In genomic region chr2:64434039-64434657, GRCh38 we compare ENCODE assay signal across 27 cellular contexts.
"Had no signal": no experiment of that assay in that cellular context is flagged by ENCODE, and none has a peak within 500 bp of the region (broad histone marks: within the 10 kb centered on the region; RNA-seq: fewer than 3 reads in every experiment).

No MANE protein-coding gene starts in this region.

- FAIRE-seq: astrocyte, K562 had no signal

- H3K27ac ChIP-seq: body of pancreas, breast epithelium, SJCRH30, SK-N-MC, WERI-Rb-1 had no signal

- H3K36me3 ChIP-seq: breast epithelium, SJCRH30, WERI-Rb-1 had no signal

- H3K9me3 ChIP-seq: body of pancreas, breast epithelium had no signal

- H3K27me3 ChIP-seq: body of pancreas, breast epithelium, SJCRH30 had no signal

- H3K4me1 ChIP-seq: body of pancreas, breast epithelium, SJCRH30 had no signal

- H3K4me3 ChIP-seq: body of pancreas, breast epithelium, K562, SJCRH30, SK-N-MC had no signal

- ATAC-seq: activated CD8-positive, alpha-beta T cell treated with anti-CD3 and anti-CD28 coated beads for 36 hours; activated T-cell treated with anti-CD3 and anti-CD28 coated beads, Interleukin-2, amount 50 U/mL, for 72 hours; activated T-helper 17 cell treated with anti-CD3 and anti-CD28 coated beads, Interleukin-2, amount 50 U/mL, for 72 hours; body of pancreas; K562; Panc1 had no signal

- DNase-seq: activated CD4-positive, alpha-beta T cell treated with anti-CD3 and anti-CD28 coated beads, Interleukin-2, amount 10 ng/mL, durations not matched to agents 24 days and 14 days; activated CD4-positive, alpha-beta T cell treated with anti-CD3 and anti-CD28 coated beads, Interleukin-2, amount 50 U/mL, for 4 hours; activated CD8-positive, alpha-beta T cell treated with anti-CD3 and anti-CD28 coated beads for 36 hours; activated effector memory CD4-positive, alpha-beta T cell treated with anti-CD3 and anti-CD28 coated beads, Interleukin-2, amount 50 U/mL, for 16 hours; activated naive CD4-positive, alpha-beta T cell; activated naive CD4-positive, alpha-beta T cell treated with anti-CD3 and anti-CD28 coated beads, Interleukin-2, amount 50 U/mL, for 16 hours; activated naive CD8-positive, alpha-beta T cell treated with anti-CD3 and anti-CD28 coated beads, Interleukin-2, amount 10 ng/mL, durations not matched to agents 7 days and 5 days; activated T-cell treated with anti-CD3 and anti-CD28 coated beads, Interleukin-2, amount 50 U/mL, for 1 hour; activated T-cell treated with anti-CD3 and anti-CD28 coated beads, Interleukin-2, amount 50 U/mL, for 72 hours; body of pancreas; NCI-H1092 treated with DMSO at 0.1 percent for 48 hours; NCI-H1417; NCI-H146; NCI-H187; NCI-H2081 treated with DMSO at 0.1 percent for 48 hours; NCI-H345; NCI-H526 treated with DMSO at 0.1 percent for 48 hours; SHP77; SJCRH30; T1000; WERI-Rb-1 had no signal
